In the genomic region with DNA sequence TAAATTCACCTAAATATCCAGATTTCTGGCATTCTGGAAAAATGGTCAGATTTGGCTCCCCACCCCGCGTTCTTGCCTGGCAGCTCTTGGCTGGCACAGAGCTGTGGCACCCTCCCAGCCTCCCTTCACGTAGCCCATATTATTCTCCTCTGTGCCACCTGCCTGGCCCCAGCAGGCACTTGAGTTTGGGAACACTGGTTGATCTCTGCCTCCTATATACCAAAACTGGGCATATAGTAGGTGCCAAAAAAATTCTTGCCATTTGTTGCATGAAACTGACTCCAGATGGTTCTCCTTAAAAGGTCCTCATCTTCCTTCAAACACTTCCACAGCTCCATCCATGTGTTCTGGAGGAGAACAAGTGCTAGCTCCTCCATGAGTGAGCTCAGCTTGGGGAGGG, we compare ENCODE assay signal across 32 cellular contexts.
"Had no signal": no experiment of that assay in that cellular context is flagged by ENCODE, and none has a peak within 500 bp of the region (broad histone marks: within the 10 kb centered on the region; RNA-seq: fewer than 3 reads in every experiment).

No MANE protein-coding gene starts in this region.

- ATAC-seq: activated CD8-positive, alpha-beta T cell treated with anti-CD3 and anti-CD28 coated beads for 36 hours; activated naive CD4-positive, alpha-beta T cell treated with anti-CD3 and anti-CD28 coated beads, Interleukin-2, amount 50 U/mL, for 72 hours; activated T-cell treated with anti-CD3 and anti-CD28 coated beads, Interleukin-2, amount 50 U/mL, for 4 hours; activated T-cell treated with anti-CD3 and anti-CD28 coated beads, Interleukin-2, amount 50 U/mL, for 72 hours; activated T-helper 17 cell treated with anti-CD3 and anti-CD28 coated beads, Interleukin-2, amount 50 U/mL, for 72 hours; body of pancreas had no signal

- H3K36me3 Mint-ChIP-seq: activated CD4-positive, alpha-beta memory T cell treated with anti-CD3 and anti-CD28 coated beads for 36 hours; activated naive CD4-positive, alpha-beta T cell treated with anti-CD3 and anti-CD28 coated beads, Interleukin-2, amount 50 U/mL, for 72 hours; activated naive CD8-positive, alpha-beta T cell treated with anti-CD3 and anti-CD28 coated beads for 36 hours had no signal

- H3K27me3 Mint-ChIP-seq: activated B cell treated with CpG ODN at 0.5 μM for 24 hours; activated CD4-positive, alpha-beta memory T cell treated with anti-CD3 and anti-CD28 coated beads for 36 hours; activated CD4-positive, alpha-beta T cell treated with anti-CD3 and anti-CD28 coated beads, Interleukin-2, amount 10 ng/mL, durations not matched to agents 24 days and 14 days; activated CD8-positive, alpha-beta T cell treated with anti-CD3 and anti-CD28 coated beads for 36 hours; activated naive CD8-positive, alpha-beta T cell treated with anti-CD3 and anti-CD28 coated beads for 36 hours; activated T-helper 17 cell treated with anti-CD3 and anti-CD28 coated beads, Interleukin-2, amount 50 U/mL, for 72 hours had no signal

- DNase-seq: activated B cell treated with CpG ODN at 0.5 μM for 24 hours; activated CD4-positive, alpha-beta memory T cell treated with anti-CD3 and anti-CD28 coated beads for 36 hours; activated CD4-positive, alpha-beta T cell treated with anti-CD3 and anti-CD28 coated beads for 4 hours; activated CD4-positive, alpha-beta T cell treated with anti-CD3 and anti-CD28 coated beads, Interleukin-2, amount 10 ng/mL, durations not matched to agents 24 days and 14 days; activated CD4-positive, alpha-beta T cell treated with anti-CD3 and anti-CD28 coated beads, Interleukin-2, amount 50 U/mL, for 1 hour; activated CD4-positive, alpha-beta T cell treated with anti-CD3 and anti-CD28 coated beads, Interleukin-2, amount 50 U/mL, for 4 hours; activated CD4-positive, CD25-positive, alpha-beta regulatory T cell treated with anti-CD3 and anti-CD28 coated beads, Interleukin-2, amount 50 U/mL, for 72 hours; activated CD8-positive, alpha-beta memory T cell treated with anti-CD3 and anti-CD28 coated beads, Interleukin-2, amount 50 U/mL, for 4 hours; activated CD8-positive, alpha-beta T cell treated with anti-CD3 and anti-CD28 coated beads for 36 hours; activated effector memory CD4-positive, alpha-beta T cell treated with anti-CD3 and anti-CD28 coated beads, Interleukin-2, amount 50 U/mL, for 16 hours; activated gamma-delta T cell treated with Interleukin-2 at 50 U/mL for 16 hours; activated naive CD4-positive, alpha-beta T cell; activated naive CD4-positive, alpha-beta T cell treated with anti-CD3 and anti-CD28 coated beads for 36 hours; activated naive CD4-positive, alpha-beta T cell treated with anti-CD3 and anti-CD28 coated beads, Interleukin-2, amount 50 U/mL, for 16 hours; activated naive CD8-positive, alpha-beta T cell treated with anti-CD3 and anti-CD28 coated beads for 36 hours; activated T-cell treated with anti-CD3 and anti-CD28 coated beads for 4 hours; activated T-cell treated with anti-CD3 and anti-CD28 coated beads, Interleukin-2, amount 50 U/mL, for 1 hour; activated T-cell treated with anti-CD3 and anti-CD28 coated beads, Interleukin-2, amount 50 U/mL, for 4 hours; activated T-cell treated with anti-CD3 and anti-CD28 coated beads, Interleukin-2, amount 50 U/mL, for 72 hours; adrenal gland; amniotic stem cell; aorta; body of pancreas; brain microvascular endothelial cell; central memory CD4-positive, alpha-beta T cell; T-helper 2 cell; T-helper 9 cell had no signal

- H3K4me3 Mint-ChIP-seq: activated B cell treated with CpG ODN at 0.5 μM for 24 hours; activated CD4-positive, alpha-beta memory T cell treated with anti-CD3 and anti-CD28 coated beads for 36 hours; activated CD4-positive, alpha-beta T cell treated with anti-CD3 and anti-CD28 coated beads, Interleukin-2, amount 10 ng/mL, durations not matched to agents 24 days and 14 days; activated CD8-positive, alpha-beta T cell treated with anti-CD3 and anti-CD28 coated beads for 36 hours; activated naive CD4-positive, alpha-beta T cell treated with anti-CD3 and anti-CD28 coated beads for 36 hours; activated naive CD8-positive, alpha-beta T cell treated with anti-CD3 and anti-CD28 coated beads for 36 hours; activated T-cell treated with anti-CD3 and anti-CD28 coated beads, Interleukin-2, amount 50 U/mL, for 4 hours; activated T-cell treated with anti-CD3 and anti-CD28 coated beads, Interleukin-2, amount 50 U/mL, for 72 hours; activated T-helper 1 cell treated with anti-CD3 and anti-CD28 coated beads, Interleukin-12 subunit alpha, Interleukin-12 subunit beta, Interleukin-2, Interleukin-4 antibody, amounts not matched to agents 30 ng/mL and 10 ng/mL and 1 ng/mL, durations not matched to agents 14 hours and 24 hours and 36 hours; activated T-helper 17 cell treated with anti-CD3 and anti-CD28 coated beads, Interleukin-2, amount 50 U/mL, for 72 hours; T-helper 2 cell treated with Interferon-gamma antibody and Interleukin-4, amounts not matched to agents 5 μg/mL and 100 μg/mL, for 36 hours had no signal

- H3K9me3 ChIP-seq: adrenal gland, body of pancreas, breast epithelium had no signal

- H3K27ac Mint-ChIP-seq: activated B cell treated with CpG ODN at 0.5 μM for 24 hours; activated CD4-positive, alpha-beta memory T cell treated with anti-CD3 and anti-CD28 coated beads for 36 hours; activated CD4-positive, alpha-beta T cell treated with anti-CD3 and anti-CD28 coated beads, Interleukin-2, amount 10 ng/mL, durations not matched to agents 24 days and 14 days; activated CD8-positive, alpha-beta T cell treated with anti-CD3 and anti-CD28 coated beads for 36 hours; activated naive CD4-positive, alpha-beta T cell treated with anti-CD3 and anti-CD28 coated beads for 36 hours; activated naive CD4-positive, alpha-beta T cell treated with anti-CD3 and anti-CD28 coated beads, Interleukin-2, amount 50 U/mL, for 72 hours; activated naive CD8-positive, alpha-beta T cell treated with anti-CD3 and anti-CD28 coated beads for 36 hours; activated T-cell treated with anti-CD3 and anti-CD28 coated beads, Interleukin-2, amount 50 U/mL, for 72 hours; activated T-helper 1 cell treated with anti-CD3 and anti-CD28 coated beads, Interleukin-12 subunit alpha, Interleukin-12 subunit beta, Interleukin-2, Interleukin-4 antibody, amounts not matched to agents 30 ng/mL and 10 ng/mL and 1 ng/mL, durations not matched to agents 14 hours and 24 hours and 36 hours; activated T-helper 17 cell treated with anti-CD3 and anti-CD28 coated beads, Interleukin-2, amount 50 U/mL, for 72 hours; T-helper 2 cell treated with Interferon-gamma antibody and Interleukin-4, amounts not matched to agents 5 μg/mL and 100 μg/mL, for 36 hours had no signal

- H3K4me1 Mint-ChIP-seq: activated B cell treated with CpG ODN at 0.5 μM for 24 hours; activated T-helper 17 cell treated with anti-CD3 and anti-CD28 coated beads, Interleukin-2, amount 50 U/mL, for 72 hours had no signal
